2 cellular contexts compared by ENCODE assay signal in genomic region chr1:243945727-243946126, GRCh38.
A peak's percentile ranks its signal among the peaks of the same experiment; 100 is the strongest.
TF ChIP-seq lines count a peak whose summit lies in the region.

No MANE protein-coding gene starts in this region.

TF ChIP-seq in HepG2, 621 proteins besides CTCF, POLR2A, EP300 and RAD21:
- TF ChIP-seq KLF12 (CRISPR knock-in tag; IDR thresholded peaks at IDR 0.05; ENCODE audit: borderline replicate concordance): no peak
- no peak for TF ChIP-seq NFATC3 (CRISPR knock-in tag; IDR thresholded peaks at IDR 0.05)
- no peak for TF ChIP-seq ARNTL (CRISPR knock-in tag; IDR thresholded peaks at IDR 0.05)
- TF ChIP-seq ZBTB7B (CRISPR knock-in tag; IDR thresholded peaks at IDR 0.05): no peak
- TF ChIP-seq, protein P1, sequence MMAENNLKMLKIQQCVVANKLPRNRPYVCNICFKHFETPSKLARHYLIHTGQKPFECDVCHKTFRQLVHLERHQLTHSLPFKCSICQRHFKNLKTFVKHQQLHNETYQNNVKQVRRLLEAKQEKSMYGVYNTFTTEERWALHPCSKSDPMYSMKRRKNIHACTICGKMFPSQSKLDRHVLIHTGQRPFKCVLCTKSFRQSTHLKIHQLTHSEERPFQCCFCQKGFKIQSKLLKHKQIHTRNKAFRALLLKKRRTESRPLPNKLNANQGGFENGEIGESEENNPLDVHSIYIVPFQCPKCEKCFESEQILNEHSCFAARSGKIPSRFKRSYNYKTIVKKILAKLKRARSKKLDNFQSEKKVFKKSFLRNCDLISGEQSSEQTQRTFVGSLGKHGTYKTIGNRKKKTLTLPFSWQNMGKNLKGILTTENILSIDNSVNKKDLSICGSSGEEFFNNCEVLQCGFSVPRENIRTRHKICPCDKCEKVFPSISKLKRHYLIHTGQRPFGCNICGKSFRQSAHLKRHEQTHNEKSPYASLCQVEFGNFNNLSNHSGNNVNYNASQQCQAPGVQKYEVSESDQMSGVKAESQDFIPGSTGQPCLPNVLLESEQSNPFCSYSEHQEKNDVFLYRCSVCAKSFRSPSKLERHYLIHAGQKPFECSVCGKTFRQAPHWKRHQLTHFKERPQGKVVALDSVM (CRISPR knock-in tag; IDR thresholded peaks at IDR 0.05): peak; percentile 59; the same call in 1 of the 2 replicates
- TF ChIP-seq RARA (CRISPR knock-in tag; IDR thresholded peaks at IDR 0.05): no peak
- TF ChIP-seq SRSF1 (optimal IDR thresholded peaks at IDR 0.05; ENCODE audit: low read depth, low read length): no peak
- TF ChIP-seq AGO1 (IDR thresholded peaks at IDR 0.05; ENCODE audit: low read depth, low read length, poor library complexity, severe bottlenecking): no peak
- TF ChIP-seq ZNF121 (CRISPR knock-in tag; IDR thresholded peaks at IDR 0.05): 0 out of 2 replicates have a peak, but pooled peaks have one; percentile 22
- no peak for TF ChIP-seq RFX5 (IDR thresholded peaks at IDR 0.05; ENCODE audit: low read depth, low read length)
- TF ChIP-seq HNF4A (CRISPR knock-in tag; IDR thresholded peaks at IDR 0.05): 0 out of 2 replicates have a peak, but pooled peaks have one; percentile 14
- TF ChIP-seq ZNF431 (CRISPR knock-in tag; IDR thresholded peaks at IDR 0.05; ENCODE audit: borderline replicate concordance, low read depth): no peak
- TF ChIP-seq ZKSCAN1 (IDR thresholded peaks at IDR 0.05; ENCODE audit: low read length): no peak
- TF ChIP-seq ZNF782 (CRISPR knock-in tag; IDR thresholded peaks at IDR 0.05; ENCODE audit: borderline replicate concordance): no peak
- TF ChIP-seq ZNF468 (CRISPR knock-in tag; IDR thresholded peaks at IDR 0.05): no peak
- no peak for TF ChIP-seq KDM5B (CRISPR knock-in tag; IDR thresholded peaks at IDR 0.05; ENCODE audit: borderline replicate concordance)
- TF ChIP-seq KDM5A (IDR thresholded peaks at IDR 0.05; ENCODE audit: borderline replicate concordance, low read length): no peak
- no peak for TF ChIP-seq ZC3H4 (CRISPR knock-in tag; IDR thresholded peaks at IDR 0.05; ENCODE audit: borderline replicate concordance)
- TF ChIP-seq EHMT2 (IDR thresholded peaks at IDR 0.05; ENCODE audit: borderline replicate concordance, low read depth, low read length): no peak
- TF ChIP-seq, protein P2, sequence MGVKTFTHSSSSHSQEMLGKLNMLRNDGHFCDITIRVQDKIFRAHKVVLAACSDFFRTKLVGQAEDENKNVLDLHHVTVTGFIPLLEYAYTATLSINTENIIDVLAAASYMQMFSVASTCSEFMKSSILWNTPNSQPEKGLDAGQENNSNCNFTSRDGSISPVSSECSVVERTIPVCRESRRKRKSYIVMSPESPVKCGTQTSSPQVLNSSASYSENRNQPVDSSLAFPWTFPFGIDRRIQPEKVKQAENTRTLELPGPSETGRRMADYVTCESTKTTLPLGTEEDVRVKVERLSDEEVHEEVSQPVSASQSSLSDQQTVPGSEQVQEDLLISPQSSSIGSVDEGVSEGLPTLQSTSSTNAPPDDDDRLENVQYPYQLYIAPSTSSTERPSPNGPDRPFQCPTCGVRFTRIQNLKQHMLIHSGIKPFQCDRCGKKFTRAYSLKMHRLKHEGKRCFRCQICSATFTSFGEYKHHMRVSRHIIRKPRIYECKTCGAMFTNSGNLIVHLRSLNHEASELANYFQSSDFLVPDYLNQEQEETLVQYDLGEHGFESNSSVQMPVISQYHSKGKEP (CRISPR knock-in tag; IDR thresholded peaks at IDR 0.05): no peak

TF ChIP-seq in endothelial cell of umbilical vein, 7 proteins besides CTCF, POLR2A, EP300 and RAD21:
- TF ChIP-seq MYC (IDR thresholded peaks at IDR 0.05; ENCODE audit: low read depth, low read length) (no peak), GATA2 (IDR thresholded peaks at IDR 0.05; ENCODE audit: insufficient read depth, insufficient read length, low read depth, low read length) (no peak), FOS (IDR thresholded peaks at IDR 0.05; ENCODE audit: borderline replicate concordance, insufficient read depth, low read length) (no peak), JUN (IDR thresholded peaks at IDR 0.05; ENCODE audit: borderline replicate concordance, insufficient read depth, insufficient read length, low read depth) (no peak), EZH2 (IDR thresholded peaks at IDR 0.05; ENCODE audit: borderline replicate concordance, low read depth, low read length, severe bottlenecking) (no peak), POLR2AphosphoS5 (IDR thresholded peaks at IDR 0.05; ENCODE audit: insufficient read depth, low read depth, low read length) (no peak)
- TF ChIP-seq, protein P3, sequence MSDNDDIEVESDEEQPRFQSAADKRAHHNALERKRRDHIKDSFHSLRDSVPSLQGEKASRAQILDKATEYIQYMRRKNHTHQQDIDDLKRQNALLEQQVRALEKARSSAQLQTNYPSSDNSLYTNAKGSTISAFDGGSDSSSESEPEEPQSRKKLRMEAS (IDR thresholded peaks at IDR 0.05; ENCODE audit: insufficient read depth, insufficient read length): no peak
